ENCODE assay signal across 4 cellular contexts in genomic region chr13:71886880-71887279, GRCh38. TPM values are rescaled to one million over a fixed set of nuclear protein-coding genes. Genes with fewer than 3 reads are reported as not detected.
"Had no signal": no experiment of that assay in that cellular context is flagged by ENCODE, and none has a peak within 500 bp of the region (broad histone marks: within the 10 kb centered on the region; RNA-seq: fewer than 3 reads in every experiment).

No MANE protein-coding gene starts in this region.

- ATAC-seq: GM12878 had no signal

- H3K4me3 ChIP-seq: GM12878 had no signal

- DNase-seq: GDM1, GF-D8 had no signal

RNA-seq across cellular contexts. Expression of gene DACH1, which starts 19.9 kb away (rescaled TPM):
- total RNA-seq: G401 had no signal
- polyA plus RNA-seq: GM12878 had no signal
